In the genomic region with DNA sequence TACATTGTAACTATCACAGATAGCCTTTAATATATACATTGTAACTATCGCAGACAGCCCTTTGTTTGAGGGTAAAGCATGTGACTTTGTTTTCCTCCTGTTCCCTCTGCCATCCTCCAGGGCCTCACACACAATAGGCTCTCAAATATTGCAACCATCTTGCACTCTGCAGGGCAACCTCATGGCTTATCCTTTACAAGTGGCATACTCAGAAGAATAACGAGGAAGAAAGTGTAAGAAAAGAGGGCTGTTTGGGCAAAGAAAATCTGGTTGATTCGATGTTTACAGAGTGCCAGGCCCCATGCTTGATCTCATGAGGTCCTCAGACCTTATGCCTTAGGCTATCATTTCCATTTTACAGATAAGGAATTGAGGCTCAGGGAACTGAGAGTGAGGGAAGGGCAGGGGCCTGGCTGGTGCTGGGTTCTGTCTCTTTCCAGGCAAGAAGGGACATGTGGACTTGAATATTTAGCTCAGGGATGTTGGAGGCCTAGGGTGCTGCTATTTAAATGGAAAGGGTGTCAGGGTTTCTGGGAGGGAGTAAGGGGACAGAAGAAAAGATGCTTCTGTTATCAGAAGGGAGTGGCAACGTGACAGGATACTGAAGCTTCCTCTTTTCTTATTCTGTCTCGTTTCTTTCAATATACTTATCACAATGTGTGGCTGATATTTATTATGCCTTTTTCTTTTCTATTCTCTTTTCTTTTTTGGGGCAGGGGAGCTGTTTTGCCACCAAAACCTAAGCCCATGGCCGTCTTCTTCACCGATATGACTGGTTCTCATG, we compare ENCODE assay signal across 8 cellular contexts. TPM values are rescaled to one million over a fixed set of nuclear protein-coding genes. Genes with fewer than 3 reads are reported as not detected.
A peak's percentile ranks its signal among the peaks of the same experiment; 100 is the strongest.
DNase-seq lines count a peak whose midpoint lies in the region; ATAC-seq, FAIRE-seq and TF ChIP-seq lines count a peak whose summit lies in the region.

No MANE protein-coding gene starts in this region.

- BruUV-seq in OCI-LY7 (replicated peaks; lab: Mats Ljungman, UMichigan) (no TSS peak), endothelial cell of umbilical vein (replicated peaks; lab: Mats Ljungman, UMichigan) (no TSS peak)

- H3K79me2 ChIP-seq in OCI-LY7 (ENCODE audit: insufficient read depth, low read depth, low read length) (peaks cover 52% of the 10 kb centered on the region), endothelial cell of umbilical vein (ENCODE audit: control insufficient read depth, insufficient read depth, low read length) (peaks cover 29% of the 10 kb centered on the region)

- FAIRE-seq in GM12892 (lab: Jason Lieb, UNC), result peak; percentile 14
- no peak for FAIRE-seq in endothelial cell of umbilical vein (lab: Jason Lieb, UNC)

- WGBS in prostate gland, result 36% methylated on average over 7 of the region's 7 CpGs

- TF ChIP-seq POLR2A in GM12892 (IDR thresholded peaks at IDR 0.05; ENCODE audit: low read depth, low read length) (no peak), endothelial cell of umbilical vein (IDR thresholded peaks at IDR 0.05; ENCODE audit: low read depth, low read length) (no peak), prostate gland (IDR thresholded peaks at IDR 0.05) (no peak)

- H3K4me1 ChIP-seq in OCI-LY7 (ENCODE audit: insufficient read depth, low read length, poor library complexity, severe bottlenecking) (peaks cover 18% of the 10 kb centered on the region), endothelial cell of umbilical vein (ENCODE audit: control insufficient read depth, extremely low read depth, insufficient read depth, low read length) (peaks cover 24% of the 10 kb centered on the region), prostate gland (replicated peaks) (peaks cover 11% of the 10 kb centered on the region)

- H3K27ac ChIP-seq in OCI-LY7 (ENCODE audit: low read depth, low read length, poor library complexity, severe bottlenecking) (peak overlapping the region; percentile 49), endothelial cell of umbilical vein (ENCODE audit: insufficient read depth, low read depth, low read length) (peak overlapping the region; percentile 44), prostate gland (no peak overlapping the region)

- intact Hi-C loops in OCI-LY7 (cut with micrococcal nuclease; ENCODE audit: unreplicated experiment) (no loop called here), endothelial cell of umbilical vein (cut with micrococcal nuclease) (loop anchor here (2.0 kb wide), 1 partner anchor 31 kb away; a partner anchor contains a TSS), prostate gland (cut with DNase I) (no loop called here), head of caudate nucleus (cut with DNase I) (no loop called here)

- H3K4me2 ChIP-seq in OCI-LY7 (ENCODE audit: low read length) (peak overlapping the region; percentile 98), endothelial cell of umbilical vein (ENCODE audit: insufficient read depth, low read length) (peak overlapping the region; percentile 98)

- H3K9ac ChIP-seq in endothelial cell of umbilical vein (replicated peaks; ENCODE audit: extremely low read depth, insufficient read depth, low read length), result peak overlapping the region; percentile 84

- ATAC-seq in HG03108 (IDR thresholded peaks at IDR 0.05; ENCODE audit: unreplicated experiment) (no peak), GM19035 (IDR thresholded peaks at IDR 0.05; ENCODE audit: unreplicated experiment) (no peak)

- TF ChIP-seq CTCF in OCI-LY7 (conservative IDR thresholded peaks at IDR 0.05; ENCODE audit: low read length) (no peak), endothelial cell of umbilical vein (IDR thresholded peaks at IDR 0.05; ENCODE audit: extremely low read depth in 1 of 2, insufficient read depth in 1 of 2, low read depth in 1 of 2, low read length in 2 of 2) (no peak), prostate gland (IDR thresholded peaks at IDR 0.05) (no peak)

- H3K9me2 ChIP-seq in OCI-LY7 (ENCODE audit: insufficient read depth, low read length), result no peaks in the 10 kb centered on the region

- H2AFZ ChIP-seq in OCI-LY7 (ENCODE audit: low read length), result peak overlapping the region; percentile 76; the same call in 1 of the 2 replicates
- peak overlapping the region; percentile 99 for H2AFZ ChIP-seq in endothelial cell of umbilical vein (ENCODE audit: low read depth, low read length)

- H3K4me3 ChIP-seq in OCI-LY7 (ENCODE audit: low read depth, low read length, poor library complexity, severe bottlenecking), result peak overlapping the region; percentile 86
- H3K4me3 ChIP-seq in endothelial cell of umbilical vein (replicated peaks in 1 of 3; ENCODE audit: insufficient read depth in 1 of 3, low read depth in 1 of 3, low read length in 3 of 3), result peak overlapping the region; percentile 76 to 96 (median 87)
- peak overlapping the region; percentile 75 to 94 for H3K4me3 ChIP-seq in prostate gland

- CTCF ChIA-PET in OCI-LY7 (lab: Charles Lee; ENCODE audit: unreplicated experiment), result no interaction called here
- CTCF ChIA-PET in endothelial cell of umbilical vein (lab: Charles Lee), result interaction anchor here (1.2 to 2.1 kb wide), 3 partner anchors 9 to 672 kb away, joined by 3 to 31 read pairs (median 6); no protein-coding TSS in a partner anchor

- H3K27me3 ChIP-seq in endothelial cell of umbilical vein (ENCODE audit: control insufficient read depth in 2 of 2, insufficient read depth in 2 of 2, low read length in 2 of 2), result no peaks in the 10 kb centered on the region
- no peaks in the 10 kb centered on the region for H3K27me3 ChIP-seq in prostate gland (replicated peaks; ENCODE audit: insufficient read depth)

- H3K9me3 ChIP-seq in OCI-LY7 (ENCODE audit: low read length) (no peaks in the 10 kb centered on the region), endothelial cell of umbilical vein (replicated peaks; ENCODE audit: control insufficient read depth, insufficient read depth, low read length) (no peaks in the 10 kb centered on the region), prostate gland (no peaks in the 10 kb centered on the region)

- POLR2A ChIA-PET in OCI-LY7 (lab: Charles Lee), result interaction anchor here (0.8 kb wide), 1 partner anchor 21 kb away, joined by 3 read pairs; no protein-coding TSS in a partner anchor
- POLR2A ChIA-PET in endothelial cell of umbilical vein (lab: Charles Lee), result no interaction called here

- DNase-seq in GM12892 (ENCODE audit: insufficient read length) (no peak), OCI-LY7 (ENCODE audit: low spot score) (peak; percentile 19), endothelial cell of umbilical vein (ENCODE audit: low read depth, low spot score) (no peak), prostate gland (ENCODE audit: low spot score) (no peak), A172 (ENCODE audit: low spot score) (no peak), head of caudate nucleus (no peak)

- H3K36me3 ChIP-seq in OCI-LY7 (ENCODE audit: insufficient read depth, low read length) (no peaks in the 10 kb centered on the region), endothelial cell of umbilical vein (ENCODE audit: control insufficient read depth in 2 of 2, extremely low read depth in 1 of 2, insufficient read depth in 2 of 2, low read length in 2 of 2) (no peaks in the 10 kb centered on the region), prostate gland (no peaks in the 10 kb centered on the region)

- peaks cover 5% of the 10 kb centered on the region; the same call in 1 of the 2 replicates for H4K20me1 ChIP-seq in OCI-LY7 (ENCODE audit: insufficient read depth, low read length)
- H4K20me1 ChIP-seq in endothelial cell of umbilical vein (replicated peaks; ENCODE audit: control insufficient read depth, extremely low read depth, insufficient read depth, low read length), result no peaks in the 10 kb centered on the region

- no peaks in the 10 kb centered on the region for H3K9me1 ChIP-seq in endothelial cell of umbilical vein (replicated peaks; ENCODE audit: control insufficient read depth, extremely low read depth, insufficient read depth, low read length)

- dilution Hi-C loops in endothelial cell of umbilical vein (cut with MboI; ENCODE audit: extremely low pct_ligation_motif_present, low sequenced_read_pairs), result no loop called here

TF ChIP-seq in endothelial cell of umbilical vein, 7 proteins besides CTCF, POLR2A, EP300 and RAD21 (continues in another document):
- no peak for TF ChIP-seq MYC (IDR thresholded peaks at IDR 0.05; ENCODE audit: low read depth, low read length)
- TF ChIP-seq, protein P1, sequence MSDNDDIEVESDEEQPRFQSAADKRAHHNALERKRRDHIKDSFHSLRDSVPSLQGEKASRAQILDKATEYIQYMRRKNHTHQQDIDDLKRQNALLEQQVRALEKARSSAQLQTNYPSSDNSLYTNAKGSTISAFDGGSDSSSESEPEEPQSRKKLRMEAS (IDR thresholded peaks at IDR 0.05; ENCODE audit: insufficient read depth, insufficient read length), result no peak
- no peak for TF ChIP-seq EZH2 (IDR thresholded peaks at IDR 0.05; ENCODE audit: borderline replicate concordance, low read depth, low read length, severe bottlenecking)
- no peak for TF ChIP-seq POLR2AphosphoS5 (IDR thresholded peaks at IDR 0.05; ENCODE audit: insufficient read depth, low read depth, low read length)

RNA-seq across cellular contexts. Expression of a gene that starts 1.1 kb away (rescaled TPM):
- polyA plus RNA-seq in GM12892 (2012; ENCODE audit: missing spikeins), result 43.0 TPM
- 34.6 and 39.0 TPM in 2 replicates for total RNA-seq in OCI-LY7 (2014; rRNA removed; shearing (Covaris generic))
- total RNA-seq in OCI-LY7 (2022) (64.2 and 72.9 TPM in 2 replicates), endothelial cell of umbilical vein (55.9 and 56.2 TPM in 2 replicates), prostate gland (10 to 100 TPM; 32.3 to 43.2 TPM)
- polyA plus RNA-seq in endothelial cell of umbilical vein, result 41.0 and 42.9 TPM in 2 replicates
- polyA plus RNA-seq in endothelial cell of umbilical vein (2011; cell fraction: cytosol; rRNA removed), result 39.5 and 48.0 TPM in 2 replicates
- polyA plus RNA-seq in endothelial cell of umbilical vein (2011; cell fraction: nucleus; rRNA removed), result 37.1 and 41.4 TPM in 2 replicates
- 71.9 and 81.2 TPM in 2 replicates for polyA plus RNA-seq in endothelial cell of umbilical vein (2012)
- 37.1 and 38.4 TPM in 2 replicates for polyA minus RNA-seq in endothelial cell of umbilical vein
- polyA minus RNA-seq in endothelial cell of umbilical vein (2011; cell fraction: cytosol; rRNA and poly(A)+ RNA removed), result 26.5 TPM
- polyA minus RNA-seq in endothelial cell of umbilical vein (2011; cell fraction: nucleus; rRNA and poly(A)+ RNA removed), result 17.5 and 17.6 TPM in 2 replicates
- 31.2 and 31.4 TPM in 2 replicates for total RNA-seq in A172 (2014; rRNA removed; shearing (Covaris generic))

RNA-seq across cellular contexts. Expression of a gene that starts 30.6 kb away (rescaled TPM):
- polyA plus RNA-seq in GM12892 (2012; ENCODE audit: missing spikeins), result not detected
- total RNA-seq in OCI-LY7 (2014; rRNA removed; shearing (Covaris generic)), result not detected in 2 replicates
- total RNA-seq in OCI-LY7 (2022) (not detected in 2 replicates), endothelial cell of umbilical vein (12.1 and 12.3 TPM in 2 replicates), prostate gland (under 1 TPM; 0.14 to 0.28 TPM)
- 5.3 TPM in 2 replicates for polyA plus RNA-seq in endothelial cell of umbilical vein
- polyA plus RNA-seq in endothelial cell of umbilical vein (2011; cell fraction: cytosol; rRNA removed), result 4.0 and 4.6 TPM in 2 replicates
- polyA plus RNA-seq in endothelial cell of umbilical vein (2011; cell fraction: nucleus; rRNA removed), result 18.8 and 24.0 TPM in 2 replicates
- 3.0 and 4.2 TPM in 2 replicates for polyA plus RNA-seq in endothelial cell of umbilical vein (2012)
- polyA minus RNA-seq in endothelial cell of umbilical vein, result 11.0 and 15.2 TPM in 2 replicates
- 3.9 TPM for polyA minus RNA-seq in endothelial cell of umbilical vein (2011; cell fraction: cytosol; rRNA and poly(A)+ RNA removed)
- 8.3 and 11.9 TPM in 2 replicates for polyA minus RNA-seq in endothelial cell of umbilical vein (2011; cell fraction: nucleus; rRNA and poly(A)+ RNA removed)
- 0.96 and 2.0 TPM in 2 replicates for total RNA-seq in A172 (2014; rRNA removed; shearing (Covaris generic))

Comparison
In these comparisons a context has a peak if more than half of its experiments do, and no peak if none do; other contexts are left out.
1. H3K27ac ChIP-seq: peak in OCI-LY7 (single experiment) and endothelial cell of umbilical vein (single experiment); none in prostate gland (0 of 2).
2. Peak in every context shown above with its lines, with median percentiles within 50 percentile points of each other: H3K4me3 ChIP-seq.